In genomic region chr17:21177401-21177800, GRCh38 we compare ENCODE assay signal across 19 cellular contexts. TPM values are rescaled to one million over a fixed set of nuclear protein-coding genes. Genes with fewer than 3 reads are reported as not detected.
DNase-seq lines count a peak whose midpoint lies in the region; ATAC-seq and TF ChIP-seq lines count a peak whose summit lies in the region.
"Had no signal": no experiment of that assay in that cellular context is flagged by ENCODE, and none has a peak within 500 bp of the region (broad histone marks: within the 10 kb centered on the region; RNA-seq: fewer than 3 reads in every experiment).

No MANE protein-coding gene starts in this region.

- no peaks in the 10 kb centered on the region for H3K9me3 Mint-ChIP-seq in WTC11
- H3K9me3 Mint-ChIP-seq: CD8-positive, alpha-beta T cell had no signal

- DNase-seq in activated CD8-positive, alpha-beta memory T cell treated with anti-CD3 and anti-CD28 coated beads, Interleukin-2, amount 50 U/mL, for 48 hours = peak; percentile 39
- no peak for DNase-seq in activated CD8-positive, alpha-beta memory T cell treated with anti-CD3 and anti-CD28 coated beads, Interleukin-2, amount 50 U/mL, for 4 hours
- DNase-seq in WTC11 (ENCODE audit: low spot score) = no peak
- DNase-seq in sciatic nerve (ENCODE audit: low spot score) = peak; percentile 22
- DNase-seq in NK-92 (lab: John Stamatoyannopoulos, UW; ENCODE audit: unreplicated experiment) = no peak
- DNase-seq in NOMO-1 treated with DMSO at 0.1 percent for 48 hours (lab: John Stamatoyannopoulos, UW; ENCODE audit: unreplicated experiment) = no peak
- DNase-seq: Calu3, NCI-H1092 treated with DMSO at 0.1 percent for 48 hours, NCI-H146, NCI-H2029 treated with DMSO at 0.1 percent for 48 hours, NCI-H510A, NCI-H748 treated with DMSO at 0.1 percent for 48 hours, OCI-M1, SHP77 had no signal

- ATAC-seq in WTC11 = no peak
- ATAC-seq in sciatic nerve = no peak
- ATAC-seq in GM18517 (IDR thresholded peaks at IDR 0.05; ENCODE audit: unreplicated experiment) = no peak
- ATAC-seq in HG03432 (IDR thresholded peaks at IDR 0.05; ENCODE audit: unreplicated experiment) = no peak
- ATAC-seq: CD8-positive, alpha-beta T cell; HCT116; K562 had no signal

- peaks cover 12% of the 10 kb centered on the region for H3K36me3 Mint-ChIP-seq in WTC11

- POLR2A ChIA-PET in WTC11 (lab: Charles Lee) = no interaction called here

- no peaks in the 10 kb centered on the region; the same call in 1 of the 2 replicates for H3K27me3 Mint-ChIP-seq in WTC11 (ENCODE audit: low read depth)

- TF ChIP-seq CTCF in WTC11 (IDR thresholded peaks at IDR 0.05) = no peak

- CTCF ChIA-PET in WTC11 (lab: Charles Lee) = no interaction called here

- intact Hi-C loops in sciatic nerve (cut with DNase I) = no loop called here

- H3K4me1 Mint-ChIP-seq in WTC11 = no peaks in the 10 kb centered on the region

- H3K27ac Mint-ChIP-seq in WTC11 = peak overlapping the region; percentile 65; the same call in 1 of the 2 replicates

- no peak overlapping the region for H3K4me3 Mint-ChIP-seq in WTC11
- H3K4me3 Mint-ChIP-seq: CD8-positive, alpha-beta T cell had no signal

TF ChIP-seq in WTC11, 78 proteins besides CTCF, POLR2A, EP300 and RAD21 (continues in another document):
- no peak for TF ChIP-seq ZSCAN18 (CRISPR knock-in tag; IDR thresholded peaks at IDR 0.05)
- no peak for TF ChIP-seq SOX15 (CRISPR knock-in tag; IDR thresholded peaks at IDR 0.05)
- TF ChIP-seq ZNF219 (CRISPR knock-in tag; IDR thresholded peaks at IDR 0.05; ENCODE audit: borderline replicate concordance) = no peak
- TF ChIP-seq PRRX2 (CRISPR knock-in tag; IDR thresholded peaks at IDR 0.05) = no peak
- TF ChIP-seq JAZF1 (CRISPR knock-in tag; IDR thresholded peaks at IDR 0.05) = no peak
- TF ChIP-seq NFYB (CRISPR knock-in tag; conservative IDR thresholded peaks at IDR 0.05; ENCODE audit: low read depth) = no peak
- no peak for TF ChIP-seq CREB1 (CRISPR knock-in tag; IDR thresholded peaks at IDR 0.05)
- TF ChIP-seq ATF3 (CRISPR knock-in tag; conservative IDR thresholded peaks at IDR 0.05) = no peak
- no peak for TF ChIP-seq CDX4 (CRISPR knock-in tag; IDR thresholded peaks at IDR 0.05; ENCODE audit: borderline replicate concordance)
- TF ChIP-seq AFF4 (CRISPR knock-in tag; IDR thresholded peaks at IDR 0.05; ENCODE audit: borderline replicate concordance) = no peak
- no peak for TF ChIP-seq NFATC4 (CRISPR knock-in tag; IDR thresholded peaks at IDR 0.05)
- TF ChIP-seq STAT6 (CRISPR knock-in tag; conservative IDR thresholded peaks at IDR 0.05; ENCODE audit: low read depth) = no peak
- no peak for TF ChIP-seq ESRRA (CRISPR knock-in tag; IDR thresholded peaks at IDR 0.05; ENCODE audit: borderline replicate concordance)
- TF ChIP-seq GABPB1 (CRISPR knock-in tag; IDR thresholded peaks at IDR 0.05) = no peak
- TF ChIP-seq IRF2 (CRISPR knock-in tag; IDR thresholded peaks at IDR 0.05; ENCODE audit: borderline replicate concordance, low read depth) = no peak
- no peak for TF ChIP-seq AR (CRISPR knock-in tag; IDR thresholded peaks at IDR 0.05)
- no peak for TF ChIP-seq NR2C2 (CRISPR knock-in tag; IDR thresholded peaks at IDR 0.05)

RNA-seq across cellular contexts. Expression of gene TMEM11, which starts 36.6 kb away (rescaled TPM):
- 32.9 to 37.0 TPM (median 33.9 TPM) in 3 replicates for total RNA-seq in WTC11 (2021)
- 16.6 TPM for total RNA-seq in sciatic nerve

RNA-seq across cellular contexts. Expression of gene DHRS7B, which starts 50.6 kb away (rescaled TPM):
- 13.5 to 16.6 TPM (median 15.6 TPM) in 3 replicates for total RNA-seq in WTC11 (2021)
- total RNA-seq in sciatic nerve = 17.1 TPM

Comparison
In these comparisons a context has a peak if more than half of its experiments do, and no peak if none do; other contexts are left out.
1. DNase-seq: peak in activated CD8-positive, alpha-beta memory T cell treated with anti-CD3 and anti-CD28 coated beads, Interleukin-2, amount 50 U/mL, for 48 hours (single experiment) and sciatic nerve (single experiment); none in activated CD8-positive, alpha-beta memory T cell treated with anti-CD3 and anti-CD28 coated beads, Interleukin-2, amount 50 U/mL, for 4 hours (single experiment), WTC11 (single experiment), NK-92 (single experiment) and NOMO-1 treated with DMSO at 0.1 percent for 48 hours (single experiment).